ENCODE assay signal across 10 cellular contexts in genomic region chr1:12436345-12436658, GRCh38.
DNase-seq lines count a peak whose midpoint lies in the region; ATAC-seq and TF ChIP-seq lines count a peak whose summit lies in the region.
"Had no signal": no experiment of that assay in that cellular context is flagged by ENCODE, and none has a peak within 500 bp of the region (broad histone marks: within the 10 kb centered on the region; RNA-seq: fewer than 3 reads in every experiment).

No MANE protein-coding gene starts in this region.

- TF ChIP-seq CTCF in WTC11 (IDR thresholded peaks at IDR 0.05), result no peak

- peak overlapping the region; percentile 47 for H3K4me3 Mint-ChIP-seq in activated CD8-positive, alpha-beta memory T cell treated with anti-CD3 and anti-CD28 coated beads, Interleukin-2, amount 10 ng/mL, durations not matched to agents 7 days and 5 days
- no peak overlapping the region for H3K4me3 Mint-ChIP-seq in WTC11
- peak overlapping the region; percentile 73 to 85 (median 81) for H3K4me3 Mint-ChIP-seq in immature natural killer cell
- H3K4me3 Mint-ChIP-seq: brain had no signal

- H3K27me3 Mint-ChIP-seq in activated CD8-positive, alpha-beta memory T cell treated with anti-CD3 and anti-CD28 coated beads, Interleukin-2, amount 10 ng/mL, durations not matched to agents 7 days and 5 days, result peaks cover 3% of the 10 kb centered on the region
- H3K27me3 Mint-ChIP-seq in WTC11 (ENCODE audit: low read depth) (no peaks in the 10 kb centered on the region), immature natural killer cell (ENCODE audit: low read depth in 3 of 3) (peaks cover 4 to 10% (median 10%) of the 10 kb centered on the region in 3 donors)
- H3K27me3 Mint-ChIP-seq: brain had no signal

- H3K36me3 Mint-ChIP-seq in activated CD8-positive, alpha-beta memory T cell treated with anti-CD3 and anti-CD28 coated beads, Interleukin-2, amount 10 ng/mL, durations not matched to agents 7 days and 5 days, result peaks cover 41% of the 10 kb centered on the region
- peaks cover 12% of the 10 kb centered on the region for H3K36me3 Mint-ChIP-seq in WTC11
- H3K36me3 Mint-ChIP-seq in immature natural killer cell, result peaks cover 0 to 6% (median 4%) of the 10 kb centered on the region in 3 donors

- peak overlapping the region; percentile 88 for H3K27ac Mint-ChIP-seq in activated CD8-positive, alpha-beta memory T cell treated with anti-CD3 and anti-CD28 coated beads, Interleukin-2, amount 10 ng/mL, durations not matched to agents 7 days and 5 days
- H3K27ac Mint-ChIP-seq in WTC11, result 0 out of 2 replicates have a peak overlapping the region, but pooled peaks have one; percentile 11
- peak overlapping the region; percentile 84 to 98 (median 90) for H3K27ac Mint-ChIP-seq in immature natural killer cell

- H3K27ac ChIP-seq in substantia nigra (ENCODE audit: low read depth, low read length, poor library complexity, severe bottlenecking), result peak overlapping the region; percentile 26

- CTCF ChIA-PET in activated CD8-positive, alpha-beta memory T cell treated with anti-CD3 and anti-CD28 coated beads, Interleukin-2, amount 10 ng/mL, durations not matched to agents 7 days and 5 days (lab: Charles Lee), result interaction anchor here (1.1 to 6.3 kb wide), 9 partner anchors 10 to 182 kb away, joined by 3 to 38 read pairs (median 7); partner anchors contain the start of gene DHRS3
- CTCF ChIA-PET in WTC11 (lab: Charles Lee), result no interaction called here

- POLR2A ChIA-PET in WTC11 (lab: Charles Lee), result no interaction called here

- peaks cover 6% of the 10 kb centered on the region for H3K9me3 Mint-ChIP-seq in activated CD8-positive, alpha-beta memory T cell treated with anti-CD3 and anti-CD28 coated beads, Interleukin-2, amount 10 ng/mL, durations not matched to agents 7 days and 5 days (ENCODE audit: low read depth)
- H3K9me3 Mint-ChIP-seq in WTC11, result peaks cover 10% of the 10 kb centered on the region
- H3K9me3 Mint-ChIP-seq in immature natural killer cell, result no peaks in the 10 kb centered on the region

- H3K4me1 Mint-ChIP-seq in activated CD8-positive, alpha-beta memory T cell treated with anti-CD3 and anti-CD28 coated beads, Interleukin-2, amount 10 ng/mL, durations not matched to agents 7 days and 5 days, result peaks cover 80% of the 10 kb centered on the region
- peaks cover 27% of the 10 kb centered on the region for H3K4me1 Mint-ChIP-seq in WTC11
- H3K4me1 Mint-ChIP-seq in immature natural killer cell, result peaks cover 86 to 88% of the 10 kb centered on the region in 2 donors

- peak; percentile 46 for DNase-seq in activated CD8-positive, alpha-beta memory T cell treated with anti-CD3 and anti-CD28 coated beads, Interleukin-2, amount 10 ng/mL, durations not matched to agents 7 days and 5 days
- DNase-seq in activated CD8-positive, alpha-beta memory T cell treated with anti-CD3 and anti-CD28 coated beads, Interleukin-2, amount 50 U/mL, for 4 hours, result no peak
- no peak for DNase-seq in WTC11 (ENCODE audit: low spot score)
- DNase-seq in immature natural killer cell, result no peak
- DNase-seq in substantia nigra (lab: John Stamatoyannopoulos, UW), result no peak
- no peak for DNase-seq in NCI-H524 treated with DMSO at 0.1 percent for 48 hours (lab: John Stamatoyannopoulos, UW)
- no peak for DNase-seq in NCI-H2227 treated with DMSO at 0.1 percent for 48 hours (lab: John Stamatoyannopoulos, UW)
- DNase-seq: NCI-H82 had no signal

- ATAC-seq in activated CD8-positive, alpha-beta memory T cell treated with anti-CD3 and anti-CD28 coated beads, Interleukin-2, amount 10 ng/mL, durations not matched to agents 7 days and 5 days, result no peak
- ATAC-seq in WTC11 (no peak), HG02938 (IDR thresholded peaks at IDR 0.05; ENCODE audit: unreplicated experiment) (no peak)

TF ChIP-seq in WTC11, 78 proteins besides CTCF, POLR2A, EP300 and RAD21:
- TF ChIP-seq TEAD1 (CRISPR knock-in tag; IDR thresholded peaks at IDR 0.05) (no peak), NR3C1 (CRISPR knock-in tag; conservative IDR thresholded peaks at IDR 0.05; ENCODE audit: low read depth) (no peak), JAZF1 (CRISPR knock-in tag; IDR thresholded peaks at IDR 0.05) (no peak), ZNF138 (CRISPR knock-in tag; conservative IDR thresholded peaks at IDR 0.05) (no peak), NR1H2 (CRISPR knock-in tag; IDR thresholded peaks at IDR 0.05) (no peak), CBFB (CRISPR knock-in tag; IDR thresholded peaks at IDR 0.05; ENCODE audit: low read depth) (no peak), KAT7 (CRISPR knock-in tag; IDR thresholded peaks at IDR 0.05; ENCODE audit: borderline replicate concordance) (no peak), ZNF281 (CRISPR knock-in tag; IDR thresholded peaks at IDR 0.05) (no peak), GRHL2 (CRISPR knock-in tag; IDR thresholded peaks at IDR 0.05; ENCODE audit: insufficient replicate concordance, severe bottlenecking) (no peak), SMAD3 (CRISPR knock-in tag; IDR thresholded peaks at IDR 0.05; ENCODE audit: borderline replicate concordance) (no peak)
- TF ChIP-seq, protein P1, sequence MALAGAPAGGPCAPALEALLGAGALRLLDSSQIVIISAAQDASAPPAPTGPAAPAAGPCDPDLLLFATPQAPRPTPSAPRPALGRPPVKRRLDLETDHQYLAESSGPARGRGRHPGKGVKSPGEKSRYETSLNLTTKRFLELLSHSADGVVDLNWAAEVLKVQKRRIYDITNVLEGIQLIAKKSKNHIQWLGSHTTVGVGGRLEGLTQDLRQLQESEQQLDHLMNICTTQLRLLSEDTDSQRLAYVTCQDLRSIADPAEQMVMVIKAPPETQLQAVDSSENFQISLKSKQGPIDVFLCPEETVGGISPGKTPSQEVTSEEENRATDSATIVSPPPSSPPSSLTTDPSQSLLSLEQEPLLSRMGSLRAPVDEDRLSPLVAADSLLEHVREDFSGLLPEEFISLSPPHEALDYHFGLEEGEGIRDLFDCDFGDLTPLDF (CRISPR knock-in tag; IDR thresholded peaks at IDR 0.05), result no peak
- TF ChIP-seq, protein P2, sequence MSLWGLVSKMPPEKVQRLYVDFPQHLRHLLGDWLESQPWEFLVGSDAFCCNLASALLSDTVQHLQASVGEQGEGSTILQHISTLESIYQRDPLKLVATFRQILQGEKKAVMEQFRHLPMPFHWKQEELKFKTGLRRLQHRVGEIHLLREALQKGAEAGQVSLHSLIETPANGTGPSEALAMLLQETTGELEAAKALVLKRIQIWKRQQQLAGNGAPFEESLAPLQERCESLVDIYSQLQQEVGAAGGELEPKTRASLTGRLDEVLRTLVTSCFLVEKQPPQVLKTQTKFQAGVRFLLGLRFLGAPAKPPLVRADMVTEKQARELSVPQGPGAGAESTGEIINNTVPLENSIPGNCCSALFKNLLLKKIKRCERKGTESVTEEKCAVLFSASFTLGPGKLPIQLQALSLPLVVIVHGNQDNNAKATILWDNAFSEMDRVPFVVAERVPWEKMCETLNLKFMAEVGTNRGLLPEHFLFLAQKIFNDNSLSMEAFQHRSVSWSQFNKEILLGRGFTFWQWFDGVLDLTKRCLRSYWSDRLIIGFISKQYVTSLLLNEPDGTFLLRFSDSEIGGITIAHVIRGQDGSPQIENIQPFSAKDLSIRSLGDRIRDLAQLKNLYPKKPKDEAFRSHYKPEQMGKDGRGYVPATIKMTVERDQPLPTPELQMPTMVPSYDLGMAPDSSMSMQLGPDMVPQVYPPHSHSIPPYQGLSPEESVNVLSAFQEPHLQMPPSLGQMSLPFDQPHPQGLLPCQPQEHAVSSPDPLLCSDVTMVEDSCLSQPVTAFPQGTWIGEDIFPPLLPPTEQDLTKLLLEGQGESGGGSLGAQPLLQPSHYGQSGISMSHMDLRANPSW (CRISPR knock-in tag; conservative IDR thresholded peaks at IDR 0.05; ENCODE audit: low read depth), result no peak

Comparison
In these comparisons a context has a peak if more than half of its experiments do, and no peak if none do; other contexts are left out.
1. H3K27ac Mint-ChIP-seq: peak in every context shown above with its lines; median percentile 90 in immature natural killer cell; 88 in activated CD8-positive, alpha-beta memory T cell treated with anti-CD3 and anti-CD28 coated beads, Interleukin-2, amount 10 ng/mL, durations not matched to agents 7 days and 5 days; 11 in WTC11.